ENCODE assay signal across 8 cellular contexts in genomic region chr11:132312616-132313210, GRCh38.
DNase-seq lines count a peak whose midpoint lies in the region; ATAC-seq and TF ChIP-seq lines count a peak whose summit lies in the region.

No MANE protein-coding gene starts in this region.

- in situ Hi-C loops in transverse colon (cut with MboI; ENCODE audit: low pct_ligation_motif_present in 1 of 4, low pct_unique_long_range_greater_than_20kb in 1 of 4, low sequenced_read_pairs in 3 of 4) = no loop called here

- H3K27ac ChIP-seq in RWPE1 (no peak overlapping the region), transverse colon (no peak overlapping the region)

- ATAC-seq in HG02852 (IDR thresholded peaks at IDR 0.05; ENCODE audit: unreplicated experiment) = peak; percentile 50

- H3K4me3 ChIP-seq in Caco-2 (ENCODE audit: low read depth, low read length) = no peak overlapping the region
- no peak overlapping the region for H3K4me3 ChIP-seq in transverse colon

- no peaks in the 10 kb centered on the region for H3K4me1 ChIP-seq in Caco-2
- H3K4me1 ChIP-seq in transverse colon = no peaks in the 10 kb centered on the region

- H3K9me3 Mint-ChIP-seq in Caco-2 (ENCODE audit: unreplicated experiment) (no peaks in the 10 kb centered on the region), glutamatergic neuron (ENCODE audit: unreplicated experiment) (no peaks in the 10 kb centered on the region)
- no peaks in the 10 kb centered on the region for H3K9me3 Mint-ChIP-seq in activated CD4-positive, alpha-beta memory T cell treated with anti-CD3 and anti-CD28 coated beads for 36 hours

- no peaks in the 10 kb centered on the region for H3K4me1 Mint-ChIP-seq in Caco-2 (ENCODE audit: low read depth, unreplicated experiment)
- no peaks in the 10 kb centered on the region for H3K4me1 Mint-ChIP-seq in glutamatergic neuron (ENCODE audit: low read depth, unreplicated experiment)
- no peaks in the 10 kb centered on the region for H3K4me1 Mint-ChIP-seq in activated CD4-positive, alpha-beta memory T cell treated with anti-CD3 and anti-CD28 coated beads for 36 hours (ENCODE audit: low read depth)

- 38% methylated on average over 8 of the region's 8 CpGs; no CpG with 5 or more reads in 1 of the 2 donors for WGBS in transverse colon (ENCODE audit: low coverage in 1 of 2), 2 donors

- H3K36me3 Mint-ChIP-seq in Caco-2 (ENCODE audit: insufficient read depth, unreplicated experiment) = no peaks in the 10 kb centered on the region
- H3K36me3 Mint-ChIP-seq in glutamatergic neuron (ENCODE audit: unreplicated experiment) = no peaks in the 10 kb centered on the region
- no peaks in the 10 kb centered on the region for H3K36me3 Mint-ChIP-seq in activated CD4-positive, alpha-beta memory T cell treated with anti-CD3 and anti-CD28 coated beads for 36 hours

- TF ChIP-seq CTCF in Caco-2 (IDR thresholded peaks at IDR 0.05; ENCODE audit: insufficient read depth in 1 of 2, low read depth in 1 of 2, low read length in 1 of 2, severe bottlenecking in 1 of 2, unreplicated experiment in 1 of 2) = peak; percentile 35 to 54
- no peak for TF ChIP-seq CTCF in RWPE1 (conservative IDR thresholded peaks at IDR 0.05; ENCODE audit: low read depth)
- TF ChIP-seq CTCF in glutamatergic neuron (IDR thresholded peaks at IDR 0.05; ENCODE audit: partially characterized antibody, unreplicated experiment) = peak; percentile 85
- peak in 3 of 5 experiments; percentile 15 to 44 (median 25) for TF ChIP-seq CTCF in transverse colon (IDR thresholded peaks at IDR 0.05)

- H3K4me3 Mint-ChIP-seq in Caco-2 (ENCODE audit: unreplicated experiment) (no peak overlapping the region), glutamatergic neuron (ENCODE audit: unreplicated experiment) (no peak overlapping the region)
- H3K4me3 Mint-ChIP-seq in activated CD4-positive, alpha-beta memory T cell treated with anti-CD3 and anti-CD28 coated beads for 36 hours = no peak overlapping the region

- H3K27me3 ChIP-seq in Caco-2 (replicated peaks; ENCODE audit: control insufficient read depth, insufficient read depth, low read length) = no peaks in the 10 kb centered on the region
- no peaks in the 10 kb centered on the region for H3K27me3 ChIP-seq in transverse colon

- CTCF ChIA-PET in Caco-2 (lab: Charles Lee) = interaction anchor here (0.8 to 1.8 kb wide), 2 partner anchors 13 to 32 kb away, joined by 3 to 4 read pairs; no protein-coding TSS in a partner anchor
- CTCF ChIA-PET in RWPE1 (lab: Yijun Ruan, JAX) = no interaction called here
- CTCF ChIA-PET in activated CD4-positive, alpha-beta memory T cell treated with anti-CD3 and anti-CD28 coated beads for 36 hours (lab: Charles Lee) = interaction anchor here (0.7 to 2.0 kb wide), 5 partner anchors 10 to 33 kb away, joined by 3 to 6 read pairs (median 3); no protein-coding TSS in a partner anchor

- H3K9me3 ChIP-seq in Caco-2 = peaks cover 5% of the 10 kb centered on the region; the same call in 1 of the 2 replicates
- H3K9me3 ChIP-seq in transverse colon = no peaks in the 10 kb centered on the region

- H3K27me3 Mint-ChIP-seq in Caco-2 (ENCODE audit: insufficient read depth, unreplicated experiment) (peaks cover 19% of the 10 kb centered on the region), glutamatergic neuron (ENCODE audit: unreplicated experiment) (no peaks in the 10 kb centered on the region)
- no peaks in the 10 kb centered on the region for H3K27me3 Mint-ChIP-seq in activated CD4-positive, alpha-beta memory T cell treated with anti-CD3 and anti-CD28 coated beads for 36 hours

- no peak overlapping the region for H3K27ac Mint-ChIP-seq in Caco-2 (ENCODE audit: unreplicated experiment)
- H3K27ac Mint-ChIP-seq in glutamatergic neuron (ENCODE audit: unreplicated experiment) = no peak overlapping the region
- H3K27ac Mint-ChIP-seq in activated CD4-positive, alpha-beta memory T cell treated with anti-CD3 and anti-CD28 coated beads for 36 hours = no peak overlapping the region

- intact Hi-C loops in Caco-2 (cut with micrococcal nuclease; ENCODE audit: unreplicated experiment) (no loop called here), transverse colon (cut with DNase I; ENCODE audit: low total_unique reads) (no loop called here)
- intact Hi-C loops in activated CD4-positive, alpha-beta memory T cell treated with anti-CD3 and anti-CD28 coated beads for 36 hours (cut with micrococcal nuclease) = no loop called here

- no peak for TF ChIP-seq EP300 in transverse colon (IDR thresholded peaks at IDR 0.05; ENCODE audit: low read depth)

- BruUV-seq in Caco-2 (replicated peaks; lab: Mats Ljungman, UMichigan) = no TSS peak

- no peaks in the 10 kb centered on the region for H3K36me3 ChIP-seq in Caco-2 (ENCODE audit: control insufficient read depth, insufficient read depth, low read length)
- no peaks in the 10 kb centered on the region for H3K36me3 ChIP-seq in transverse colon

- no peak for TF ChIP-seq POLR2A in transverse colon (IDR thresholded peaks at IDR 0.05)

- POLR2A ChIA-PET in Caco-2 (lab: Charles Lee) (no interaction called here), RWPE1 (lab: Yijun Ruan, JAX; ENCODE audit: low non-redundant PET) (no interaction called here)
- POLR2A ChIA-PET in activated CD4-positive, alpha-beta memory T cell treated with anti-CD3 and anti-CD28 coated beads for 36 hours (lab: Charles Lee) = no interaction called here

- peak in 1 of 2 experiments; percentile 21 for DNase-seq in Caco-2
- DNase-seq in RWPE1 (ENCODE audit: low spot score) = peak; percentile 2
- DNase-seq in glutamatergic neuron = peak; percentile 22
- DNase-seq in transverse colon = no peak
- no peak for DNase-seq in activated CD4-positive, alpha-beta T cell treated with anti-CD3 and anti-CD28 coated beads, Interleukin-2, amount 50 U/mL, for 4 hours
- no peak for DNase-seq in activated T-cell treated with anti-CD3 and anti-CD28 coated beads, Interleukin-2, amount 50 U/mL, for 1 hour
- no peak for DNase-seq in activated CD4-positive, alpha-beta memory T cell treated with anti-CD3 and anti-CD28 coated beads for 36 hours

Comparison
In these comparisons a context has a peak if more than half of its experiments do, and no peak if none do; other contexts are left out.
1. DNase-seq: peak in RWPE1 (single experiment) and glutamatergic neuron (single experiment); none in transverse colon (single experiment), activated CD4-positive, alpha-beta T cell treated with anti-CD3 and anti-CD28 coated beads, Interleukin-2, amount 50 U/mL, for 4 hours (0 of 2), activated T-cell treated with anti-CD3 and anti-CD28 coated beads, Interleukin-2, amount 50 U/mL, for 1 hour (single experiment) and activated CD4-positive, alpha-beta memory T cell treated with anti-CD3 and anti-CD28 coated beads for 36 hours (single experiment).